Comparison of ENCODE assay signal across 8 cellular contexts in the genomic region with DNA sequence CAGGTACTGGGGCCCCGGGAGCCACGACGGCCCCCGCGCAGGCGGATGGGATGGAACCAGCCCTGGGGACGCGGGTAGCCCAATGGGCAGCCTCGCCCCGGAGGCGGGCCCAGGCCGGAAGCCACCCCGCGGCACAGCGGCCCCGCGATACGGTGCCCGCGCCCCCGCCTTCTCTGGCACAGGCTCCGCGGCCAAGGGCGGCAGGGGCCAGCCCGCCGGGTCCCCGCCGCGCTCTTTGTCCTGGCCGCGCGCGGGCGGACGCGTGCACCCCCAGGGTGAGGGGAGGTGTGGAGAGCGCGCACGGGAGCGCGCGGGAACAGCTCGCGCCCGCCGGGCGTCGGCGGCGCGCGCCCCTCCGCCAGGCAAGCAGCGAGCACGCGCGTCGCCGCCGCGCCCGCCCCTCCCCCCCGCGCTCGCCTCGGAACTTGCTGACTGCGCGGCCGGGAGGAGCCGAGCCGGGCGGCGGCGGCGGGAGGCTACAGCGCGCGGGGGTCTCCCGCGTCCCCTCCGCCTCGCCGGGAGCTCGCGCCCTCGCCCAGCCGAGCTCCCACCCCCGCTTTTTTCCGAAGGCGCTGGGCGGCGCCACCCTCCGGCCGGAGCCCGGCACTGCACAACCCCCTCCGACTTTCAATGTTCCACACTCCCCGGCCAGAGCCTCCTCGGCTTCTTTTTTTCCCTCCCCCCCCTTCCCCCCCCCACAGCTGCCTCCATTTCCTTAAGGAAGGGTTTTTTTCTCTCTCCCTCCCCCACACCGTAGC. TPM values are rescaled to one million over a fixed set of nuclear protein-coding genes. Genes with fewer than 3 reads are reported as not detected.
DNase-seq lines count a peak whose midpoint lies in the region; ATAC-seq and TF ChIP-seq lines count a peak whose summit lies in the region.

A gene (plus strand): TSS at position 421 of the 758 bp plus-strand sequence. CDS start 1,438 bp downstream, outside the sequence.

- peak; percentile 82 for TF ChIP-seq CTCF in chondrocyte (IDR thresholded peaks at IDR 0.05)

- H3K36me3 Mint-ChIP-seq in chondrocyte (ENCODE audit: low read depth), result peaks cover 2% of the 10 kb centered on the region

- ATAC-seq in GM18508 (IDR thresholded peaks at IDR 0.05; ENCODE audit: insufficient read depth, unreplicated experiment) (peak; percentile 40), HG02981 (IDR thresholded peaks at IDR 0.05; ENCODE audit: unreplicated experiment) (peak; percentile 72)

- H3K4me1 Mint-ChIP-seq in chondrocyte (ENCODE audit: low read depth), result peaks cover 48% of the 10 kb centered on the region

- peak within 1 kb of the TSS; percentile 91 for H3K4me3 Mint-ChIP-seq in chondrocyte (ENCODE audit: unreplicated experiment)

- peak within 1 kb of the TSS; percentile 98 for H3K27ac Mint-ChIP-seq in chondrocyte (ENCODE audit: unreplicated experiment)

- DNase-seq in A172 (ENCODE audit: low spot score), result peak; percentile 65
- peak; percentile 99 for DNase-seq in NCI-H2227 (lab: John Stamatoyannopoulos, UW; ENCODE audit: unreplicated experiment)
- peak; percentile 57 to 58 for DNase-seq in activated CD4-positive, alpha-beta T cell treated with anti-CD3 and anti-CD28 coated beads for 24 hours (ENCODE audit: low read depth in 2 of 2)
- peak; percentile 84 for DNase-seq in chondrocyte (ENCODE audit: low spot score)
- DNase-seq in kidney glomerular epithelial cell (lab: John Stamatoyannopoulos, UW), result peak; percentile 54
- peak; percentile 36 to 62 for DNase-seq in stimulated activated CD4-positive, alpha-beta T cell treated with anti-CD3 and anti-CD28 coated beads, Interleukin-1b, Interleukin-23, amount 100 ng/mL, for 1 hour (ENCODE audit: low read depth in 2 of 2)

- no peaks in the 10 kb centered on the region for H3K9me3 Mint-ChIP-seq in chondrocyte (ENCODE audit: low read depth)

- no peaks in the 10 kb centered on the region for H3K27me3 Mint-ChIP-seq in chondrocyte (ENCODE audit: low read depth)

RNA-seq across cellular contexts. Expression of the gene that starts here (rescaled TPM):
- total RNA-seq in A172 (2014; rRNA removed; shearing (Covaris generic)), result 187 and 214 TPM in 2 replicates
- total RNA-seq in chondrocyte, result 70.9 to 93.0 TPM (median 74.2 TPM) in 3 replicates

Comparison
In these comparisons a context has a peak if more than half of its experiments do, and no peak if none do; other contexts are left out.
1. Peak in every context shown above with its lines: DNase-seq and ATAC-seq.
2. DNase-seq: peak in every context shown above with its lines; median percentile 99 in NCI-H2227; 84 in chondrocyte; 65 in A172; 58 in activated CD4-positive, alpha-beta T cell treated with anti-CD3 and anti-CD28 coated beads for 24 hours; 54 in kidney glomerular epithelial cell; 49 in stimulated activated CD4-positive, alpha-beta T cell treated with anti-CD3 and anti-CD28 coated beads, Interleukin-1b, Interleukin-23, amount 100 ng/mL, for 1 hour.